ENCODE assay signal across 1 cellular context in the genomic region with DNA sequence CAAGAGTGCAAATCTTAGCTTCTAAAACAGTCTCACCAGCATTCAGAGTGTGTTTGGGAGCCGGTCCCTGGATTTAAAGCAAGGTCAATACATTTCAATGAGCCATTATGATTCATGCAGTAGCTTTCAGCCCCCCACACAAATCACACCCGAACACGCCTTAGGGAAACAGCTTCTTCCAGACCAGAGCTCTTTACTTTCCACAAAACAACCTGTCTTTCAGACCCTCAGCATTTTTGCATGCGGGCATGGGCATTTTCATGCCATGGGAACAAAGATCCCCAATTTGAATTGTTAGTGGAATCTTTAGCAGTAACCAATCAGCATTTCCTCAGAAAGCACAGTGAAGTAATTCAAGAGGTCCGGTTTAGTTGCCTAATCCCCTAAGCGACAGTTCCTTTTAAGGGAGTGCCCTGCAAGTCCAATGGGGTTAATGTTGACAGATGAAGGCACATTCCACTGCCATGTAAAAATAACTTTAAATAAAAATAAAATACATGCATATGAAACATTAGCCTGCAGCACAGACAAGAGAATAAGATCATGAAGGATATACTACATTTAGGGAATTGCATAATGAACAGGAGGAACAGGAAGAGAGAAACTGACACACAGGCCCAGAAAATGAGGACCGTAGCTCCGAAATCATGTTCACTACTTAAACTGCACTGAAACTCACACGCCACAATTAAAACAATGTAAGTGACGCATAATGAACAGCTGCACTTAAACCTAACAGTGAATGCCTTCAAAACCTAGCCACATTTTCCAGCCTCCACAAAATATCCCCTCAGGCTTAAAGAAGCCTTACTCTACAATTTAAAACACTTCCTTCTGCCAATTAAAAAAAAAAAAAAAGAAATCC.
TF ChIP-seq lines count a peak whose summit lies in the region.

No MANE protein-coding gene starts in this region.

TF ChIP-seq in H1, 55 proteins besides CTCF, POLR2A, EP300 and RAD21:
- 0 out of 2 replicates have a peak, but pooled peaks have one; percentile 50 for TF ChIP-seq CEBPB (IDR thresholded peaks at IDR 0.05; ENCODE audit: low read depth, low read length)
- no peak for TF ChIP-seq TAF1 (IDR thresholded peaks at IDR 0.05; ENCODE audit: low read depth, low read length)
- no peak for TF ChIP-seq RBBP5 (IDR thresholded peaks at IDR 0.05; ENCODE audit: borderline replicate concordance, low read depth, low read length)
- TF ChIP-seq CHD7 (IDR thresholded peaks at IDR 0.05; ENCODE audit: insufficient replicate concordance, low read length) = peak; percentile 11
- TF ChIP-seq SRF (IDR thresholded peaks at IDR 0.05; ENCODE audit: low read depth, low read length) = peak; percentile 74
